ENCODE assay signal across 34 cellular contexts in genomic region chr20:55116598-55116997, GRCh38.
"Had no signal": no experiment of that assay in that cellular context is flagged by ENCODE, and none has a peak within 500 bp of the region (broad histone marks: within the 10 kb centered on the region; RNA-seq: fewer than 3 reads in every experiment).

No MANE protein-coding gene starts in this region.

- H3K36me3 ChIP-seq: brain microvascular endothelial cell, esophagus muscularis mucosa, heart right ventricle, left lung, lower lobe of right lung, neural progenitor cell, right atrium auricular region, stomach, thyroid gland, upper lobe of left lung, vagina, WERI-Rb-1 had no signal

- H3K27ac ChIP-seq: brain microvascular endothelial cell, esophagus muscularis mucosa, heart right ventricle, left lung, lower lobe of right lung, neural progenitor cell, parathyroid adenoma, psoas muscle, right atrium auricular region, stomach, thyroid gland, upper lobe of left lung, vagina, WERI-Rb-1 had no signal

- H3K4me3 ChIP-seq: esophagus muscularis mucosa, heart right ventricle, left lung, lower lobe of right lung, neural progenitor cell, psoas muscle, right atrium auricular region, smooth muscle cell, stomach, thyroid gland, upper lobe of left lung, vagina had no signal

- H3K27me3 ChIP-seq: brain microvascular endothelial cell, esophagus muscularis mucosa, heart right ventricle, left lung, neural progenitor cell, right atrium auricular region, stomach, thyroid gland, upper lobe of left lung, vagina had no signal

- DNase-seq: activated CD4-positive, alpha-beta T cell treated with anti-CD3 and anti-CD28 coated beads for 48 hours; activated CD4-positive, alpha-beta T cell treated with anti-CD3 and anti-CD28 coated beads, Interleukin-2, amount 50 U/mL, for 48 hours; activated CD8-positive, alpha-beta memory T cell treated with anti-CD3 and anti-CD28 coated beads for 24 hours; activated gamma-delta T cell; activated naive CD4-positive, alpha-beta T cell treated with anti-CD3 and anti-CD28 coated beads, Interleukin-2, amount 50 U/mL, for 16 hours; activated T-cell treated with anti-CD3 and anti-CD28 coated beads, Interleukin-2, amount 50 U/mL, for 24 hours; amniotic stem cell; brain microvascular endothelial cell; caudate nucleus; cortex of kidney; effector memory CD8-positive, alpha-beta T cell; foreskin melanocyte; heart right ventricle; left lung; lower lobe of right lung; mesendoderm; natural killer cell; occipital lobe; psoas muscle; stimulated activated CD4-positive, alpha-beta T cell treated with anti-CD3 and anti-CD28 coated beads, Interleukin-1b, Interleukin-23, amount 100 ng/mL, for 48 hours; stimulated activated naive B cell treated with anti-CD40 and anti-IgM and Interleukin-4, amounts not matched to agents 10 μg/mL and 1 μg/mL and 100 μg/mL, for 72 hours; stomach; T1000; thyroid gland; upper lobe of left lung; WERI-Rb-1 had no signal

- H3K9me3 ChIP-seq: esophagus muscularis mucosa, heart right ventricle, left lung, lower lobe of right lung, psoas muscle, right atrium auricular region, stomach, thyroid gland, upper lobe of left lung, vagina had no signal

- ATAC-seq: activated CD4-positive, CD25-positive, alpha-beta regulatory T cell treated with anti-CD3 and anti-CD28 coated beads, Interleukin-2, amount 50 U/mL, for 24 hours; effector memory CD8-positive, alpha-beta T cell; heart right ventricle; left lung; lower lobe of right lung; natural killer cell; psoas muscle; stimulated activated naive B cell treated with anti-CD40 and anti-IgM and Interleukin-4, amounts not matched to agents 10 μg/mL and 1 μg/mL and 100 μg/mL, for 72 hours had no signal

- FAIRE-seq: astrocyte had no signal

- H3K4me1 ChIP-seq: esophagus muscularis mucosa, heart right ventricle, left lung, lower lobe of right lung, neural progenitor cell, parathyroid adenoma, psoas muscle, right atrium auricular region, stomach, thyroid gland, upper lobe of left lung, vagina had no signal
